In the genomic region with DNA sequence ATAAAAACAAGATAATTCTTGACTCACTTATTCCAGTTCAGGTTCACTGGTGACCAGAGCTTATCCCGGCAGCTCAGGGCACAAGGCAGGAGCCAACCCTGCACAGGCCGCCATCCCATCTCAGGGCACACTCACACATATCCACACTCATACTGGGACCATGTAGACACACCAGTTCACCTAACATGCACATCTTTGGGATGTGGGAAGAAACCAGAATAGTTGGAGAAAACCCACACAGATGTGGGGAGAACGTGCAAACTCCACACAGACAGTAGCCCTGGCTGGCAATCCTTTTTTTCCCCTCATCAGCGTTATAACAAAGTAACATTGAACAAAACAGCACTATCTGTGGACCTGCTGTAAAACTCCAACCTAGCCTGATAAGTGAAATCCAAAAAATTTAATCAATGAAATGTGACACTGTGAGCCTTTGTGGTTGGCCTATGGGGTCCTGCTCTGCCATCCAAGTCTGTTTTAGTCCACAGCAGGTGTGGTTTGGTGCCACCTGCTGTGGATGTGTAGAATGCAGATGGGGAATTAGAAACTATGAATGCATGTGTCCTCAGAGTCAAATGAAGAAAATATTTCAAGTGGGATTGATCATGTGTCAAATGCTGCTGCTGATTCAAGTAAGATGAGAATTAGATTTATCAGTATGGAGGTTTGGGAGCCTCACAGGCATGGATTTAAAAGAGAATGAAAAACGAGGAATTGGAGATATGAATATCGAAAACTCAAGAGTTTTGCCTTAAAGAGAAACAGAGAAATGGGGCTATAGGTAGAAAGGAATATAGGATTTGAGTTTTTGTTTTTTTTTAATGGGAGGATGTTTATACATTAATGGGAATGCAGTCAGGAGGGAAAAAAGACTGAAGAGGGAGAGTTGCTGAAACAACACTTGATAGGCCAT, we compare ENCODE assay signal across 9 cellular contexts. TPM values are rescaled to one million over a fixed set of nuclear protein-coding genes. Genes with fewer than 3 reads are reported as not detected.
A peak's percentile ranks its signal among the peaks of the same experiment; 100 is the strongest.
DNase-seq lines count a peak whose midpoint lies in the region; ATAC-seq, FAIRE-seq and TF ChIP-seq lines count a peak whose summit lies in the region.
"Had no signal": no experiment of that assay in that cellular context is flagged by ENCODE, and none has a peak within 500 bp of the region (broad histone marks: within the 10 kb centered on the region; RNA-seq: fewer than 3 reads in every experiment).

No MANE protein-coding gene starts in this region.

- no peaks in the 10 kb centered on the region for H3K9me2 ChIP-seq in MM.1S (replicated peaks; ENCODE audit: insufficient read depth, low read length)

- H3K9ac ChIP-seq in MM.1S (ENCODE audit: low read length): no peak overlapping the region
- H3K9ac ChIP-seq: BLaER1 treated with 17β-estradiol and CSF1 and Interleukin-3, amounts not matched to agents 10 nM and 100 nM had no signal

- peak; percentile 37 for DNase-seq in NCI-H1436 (lab: John Stamatoyannopoulos, UW)
- no peak for DNase-seq in NCI-H1436 treated with DMSO at 0.1 percent for 48 hours (lab: John Stamatoyannopoulos, UW)
- peak; percentile 59 for DNase-seq in MM.1S
- DNase-seq in T-helper 9 cell: peak; percentile 7
- peak; percentile 39 for DNase-seq in bronchial epithelial cell (ENCODE audit: low read depth)
- peak in 1 of 2 donors; percentile 45 for DNase-seq in left colon
- peak; percentile 10 for DNase-seq in stimulated activated CD8-positive, alpha-beta memory T cell treated with anti-CD3 and anti-CD28 coated beads, Interleukin-2, amount 100 ng/mL, for 48 hours (ENCODE audit: low read depth in 2 of 2)

- no peak for FAIRE-seq in bronchial epithelial cell (lab: Jason Lieb, UNC)

- H3K4me1 ChIP-seq in MM.1S (ENCODE audit: low read length): no peaks in the 10 kb centered on the region
- H3K4me1 ChIP-seq: BLaER1 treated with 17β-estradiol and CSF1 and Interleukin-3, amounts not matched to agents 10 nM and 100 nM had no signal

- intact Hi-C loops in left colon (cut with DNase I, micrococcal nuclease): no loop called here

- H3K4me3 ChIP-seq in MM.1S (ENCODE audit: low read length): no peak overlapping the region
- no peak overlapping the region for H3K4me3 ChIP-seq in bronchial epithelial cell (ENCODE audit: low read depth, low read length)
- H3K4me3 ChIP-seq: BLaER1 treated with 17β-estradiol and CSF1 and Interleukin-3, amounts not matched to agents 10 nM and 100 nM had no signal

- H3K27me3 ChIP-seq in MM.1S (replicated peaks; ENCODE audit: insufficient read depth, low read length) (no peaks in the 10 kb centered on the region), bronchial epithelial cell (ENCODE audit: control insufficient read depth, insufficient read depth, low read length) (no peaks in the 10 kb centered on the region)
- H3K27me3 ChIP-seq: BLaER1 treated with 17β-estradiol and CSF1 and Interleukin-3, amounts not matched to agents 10 nM and 100 nM had no signal

- TF ChIP-seq CTCF in MM.1S (IDR thresholded peaks at IDR 0.05; ENCODE audit: low read length) (peak; percentile 88), bronchial epithelial cell (IDR thresholded peaks at IDR 0.05; ENCODE audit: insufficient read depth, low read length, severe bottlenecking) (peak; percentile 62)

- no peaks in the 10 kb centered on the region for H4K20me1 ChIP-seq in MM.1S (ENCODE audit: insufficient read depth, low read length)

- no peaks in the 10 kb centered on the region; the same call in 1 of the 2 replicates for H3F3A ChIP-seq in MM.1S (ENCODE audit: insufficient read depth, low read length)

- ATAC-seq in GM21723 (IDR thresholded peaks at IDR 0.05; ENCODE audit: unreplicated experiment) (peak; percentile 80), left colon (peak; percentile 71)

- no peak overlapping the region for H3K27ac ChIP-seq in MM.1S (ENCODE audit: low read length)
- H3K27ac ChIP-seq: BLaER1 treated with 17β-estradiol and CSF1 and Interleukin-3, amounts not matched to agents 10 nM and 100 nM had no signal

- H3K79me2 ChIP-seq in MM.1S (ENCODE audit: low read length): no peaks in the 10 kb centered on the region

- H3K4me2 ChIP-seq in MM.1S (ENCODE audit: low read depth, low read length): no peak overlapping the region
- H3K4me2 ChIP-seq: BLaER1 treated with 17β-estradiol and CSF1 and Interleukin-3, amounts not matched to agents 10 nM and 100 nM had no signal

- H3K36me3 ChIP-seq in MM.1S (replicated peaks; ENCODE audit: insufficient read depth, low read length): peaks cover 4% of the 10 kb centered on the region; the same call in 1 of the 2 replicates
- peaks cover 13% of the 10 kb centered on the region for H3K36me3 ChIP-seq in bronchial epithelial cell (ENCODE audit: control insufficient read depth, insufficient read depth, low read length)

- H3K9me3 ChIP-seq in MM.1S (replicated peaks; ENCODE audit: insufficient read depth, low read length): no peaks in the 10 kb centered on the region
- H3K9me3 ChIP-seq: BLaER1 treated with 17β-estradiol and CSF1 and Interleukin-3, amounts not matched to agents 10 nM and 100 nM had no signal

- H2AFZ ChIP-seq in MM.1S (ENCODE audit: low read length): no peak overlapping the region

RNA-seq across cellular contexts. Expression of gene UGP2, which starts 47.0 kb away (rescaled TPM):
- 114 and 127 TPM in 2 replicates for total RNA-seq in bronchial epithelial cell
- total RNA-seq in left colon: 100 to 1,000 TPM; 519 to 600 TPM
